1 cellular context compared by ENCODE assay signal in genomic region chr9:130598188-130598587, GRCh38.
TF ChIP-seq lines count a peak whose summit lies in the region.

No MANE protein-coding gene starts in this region.

TF ChIP-seq in HepG2, 621 proteins besides CTCF, POLR2A, EP300 and RAD21 (continued from another document):
- no peak for TF ChIP-seq TIGD3 (CRISPR knock-in tag; IDR thresholded peaks at IDR 0.05; ENCODE audit: borderline replicate concordance)
- peak; percentile 78; the same call in 1 of the 2 replicates for TF ChIP-seq MIER3 (CRISPR knock-in tag; IDR thresholded peaks at IDR 0.05; ENCODE audit: borderline replicate concordance)
- peak in 1 of 2 experiments; percentile 94; a peak in 2 of 4 replicates for TF ChIP-seq KLF16 (CRISPR knock-in tag; IDR thresholded peaks at IDR 0.05)
- TF ChIP-seq ZNF281 (CRISPR knock-in tag; IDR thresholded peaks at IDR 0.05; ENCODE audit: borderline replicate concordance): peak; percentile 35; the same call in 1 of the 2 replicates
- peak; percentile 13; the same call in 1 of the 2 replicates for TF ChIP-seq DRAP1 (CRISPR knock-in tag; IDR thresholded peaks at IDR 0.05)
- TF ChIP-seq ZNF556 (CRISPR knock-in tag; IDR thresholded peaks at IDR 0.05; ENCODE audit: borderline replicate concordance): 0 out of 2 replicates have a peak, but pooled peaks have one; percentile 64
- no peak for TF ChIP-seq ZNF510 (CRISPR knock-in tag; IDR thresholded peaks at IDR 0.05; ENCODE audit: low read depth)
- TF ChIP-seq SMC3 (IDR thresholded peaks at IDR 0.05; ENCODE audit: low read length): peak; percentile 34; the same call in 1 of the 2 replicates
- TF ChIP-seq FOXC1 (CRISPR knock-in tag; IDR thresholded peaks at IDR 0.05; ENCODE audit: borderline replicate concordance): no peak
- TF ChIP-seq ZKSCAN8 (CRISPR knock-in tag; IDR thresholded peaks at IDR 0.05; ENCODE audit: borderline replicate concordance): peak; percentile 74; the same call in 1 of the 2 replicates
- no peak for TF ChIP-seq ZNF891 (CRISPR knock-in tag; IDR thresholded peaks at IDR 0.05)
- TF ChIP-seq RORA (CRISPR knock-in tag; IDR thresholded peaks at IDR 0.05): no peak
- peak; percentile 81 for TF ChIP-seq RXRB (CRISPR knock-in tag; IDR thresholded peaks at IDR 0.05; ENCODE audit: borderline replicate concordance)
- TF ChIP-seq HMGA1 (CRISPR knock-in tag; conservative IDR thresholded peaks at IDR 0.05): no peak
- TF ChIP-seq ZNF713 (CRISPR knock-in tag; IDR thresholded peaks at IDR 0.05): no peak
- no peak for TF ChIP-seq ZNF496 (CRISPR knock-in tag; IDR thresholded peaks at IDR 0.05; ENCODE audit: insufficient replicate concordance)
- TF ChIP-seq NFIC (IDR thresholded peaks at IDR 0.05; ENCODE audit: low read length): peak; percentile 84
- TF ChIP-seq ZNF790 (CRISPR knock-in tag; IDR thresholded peaks at IDR 0.05; ENCODE audit: borderline replicate concordance): no peak
- peak; percentile 100 for TF ChIP-seq GATAD2A (CRISPR knock-in tag; IDR thresholded peaks at IDR 0.05)
- TF ChIP-seq ELF4 (CRISPR knock-in tag; IDR thresholded peaks at IDR 0.05; ENCODE audit: borderline replicate concordance): no peak
- no peak for TF ChIP-seq EZH2 (conservative IDR thresholded peaks at IDR 0.05; ENCODE audit: low read depth, low read length)
- no peak for TF ChIP-seq MLLT10 (CRISPR knock-in tag; IDR thresholded peaks at IDR 0.05)
- peak; percentile 96 for TF ChIP-seq FOXO1 (CRISPR knock-in tag; IDR thresholded peaks at IDR 0.05)
- no peak for TF ChIP-seq ATAD3A (CRISPR knock-in tag; IDR thresholded peaks at IDR 0.05)
- 0 out of 2 replicates have a peak, but pooled peaks have one; percentile 31 for TF ChIP-seq ZNF431 (CRISPR knock-in tag; IDR thresholded peaks at IDR 0.05; ENCODE audit: borderline replicate concordance, low read depth)
- peak; percentile 69; the same call in 1 of the 2 replicates for TF ChIP-seq KMT2A (CRISPR knock-in tag; IDR thresholded peaks at IDR 0.05)
- TF ChIP-seq GPN1 (CRISPR knock-in tag; IDR thresholded peaks at IDR 0.05; ENCODE audit: borderline replicate concordance): no peak
- 0 out of 2 replicates have a peak, but pooled peaks have one; percentile 50 for TF ChIP-seq NCOA5 (CRISPR knock-in tag; IDR thresholded peaks at IDR 0.05)
- TF ChIP-seq ZNF512B (CRISPR knock-in tag; IDR thresholded peaks at IDR 0.05; ENCODE audit: borderline replicate concordance): peak; percentile 75; the same call in 1 of the 2 replicates
- TF ChIP-seq TRAFD1 (CRISPR knock-in tag; IDR thresholded peaks at IDR 0.05; ENCODE audit: borderline replicate concordance): no peak
- TF ChIP-seq ZNF335 (CRISPR knock-in tag; IDR thresholded peaks at IDR 0.05): no peak
TF ChIP-seq in HepG2: peak in this region for 196.
